8 cellular contexts compared by ENCODE assay signal in genomic region chr11:57667715-57668466, GRCh38. TPM values are rescaled to one million over a fixed set of nuclear protein-coding genes. Genes with fewer than 3 reads are reported as not detected.
A peak's percentile ranks its signal among the peaks of the same experiment; 100 is the strongest.
DNase-seq lines count a peak whose midpoint lies in the region; ATAC-seq and TF ChIP-seq lines count a peak whose summit lies in the region.

A gene with protein sequence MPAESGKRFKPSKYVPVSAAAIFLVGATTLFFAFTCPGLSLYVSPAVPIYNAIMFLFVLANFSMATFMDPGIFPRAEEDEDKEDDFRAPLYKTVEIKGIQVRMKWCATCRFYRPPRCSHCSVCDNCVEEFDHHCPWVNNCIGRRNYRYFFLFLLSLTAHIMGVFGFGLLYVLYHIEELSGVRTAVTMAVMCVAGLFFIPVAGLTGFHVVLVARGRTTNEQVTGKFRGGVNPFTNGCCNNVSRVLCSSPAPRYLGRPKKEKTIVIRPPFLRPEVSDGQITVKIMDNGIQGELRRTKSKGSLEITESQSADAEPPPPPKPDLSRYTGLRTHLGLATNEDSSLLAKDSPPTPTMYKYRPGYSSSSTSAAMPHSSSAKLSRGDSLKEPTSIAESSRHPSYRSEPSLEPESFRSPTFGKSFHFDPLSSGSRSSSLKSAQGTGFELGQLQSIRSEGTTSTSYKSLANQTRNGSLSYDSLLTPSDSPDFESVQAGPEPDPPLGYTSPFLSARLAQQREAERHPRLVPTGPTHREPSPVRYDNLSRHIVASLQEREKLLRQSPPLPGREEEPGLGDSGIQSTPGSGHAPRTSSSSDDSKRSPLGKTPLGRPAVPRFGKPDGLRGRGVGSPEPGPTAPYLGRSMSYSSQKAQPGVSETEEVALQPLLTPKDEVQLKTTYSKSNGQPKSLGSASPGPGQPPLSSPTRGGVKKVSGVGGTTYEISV (plus strand): TSS chr11:57668114. CDS start chr11:57673091, 4,977 bp downstream.

- DNase-seq in CD1c-positive myeloid dendritic cell (ENCODE audit: extremely low spot score) (peak; percentile 99), NCI-H82 (lab: John Stamatoyannopoulos, UW) (peak; percentile 98), dermis microvascular lymphatic vessel endothelial cell (ENCODE audit: low read depth in 2 of 2) (peak; percentile 99 to 100), right lobe of liver (peak; percentile 99)
- DNase-seq in activated CD4-positive, alpha-beta T cell treated with anti-CD3 and anti-CD28 coated beads, Interleukin-2, amount 50 U/mL, for 48 hours = peak; percentile 98 to 99
- DNase-seq in stimulated activated CD4-positive, alpha-beta T cell treated with anti-CD3 and anti-CD28 coated beads, Interleukin-4, amount 100 ng/mL, for 4 hours = peak; percentile 98 to 100

- peaks cover 0 to 27% (median 0%) of the 10 kb centered on the region in 4 donors for H3K4me1 ChIP-seq in right lobe of liver

- intact Hi-C loops in right lobe of liver (cut with DNase I) = no loop called here

- H3K36me3 ChIP-seq in right lobe of liver = peaks cover 0 to 10% (median 6%) of the 10 kb centered on the region in 4 donors

- peak; percentile 47 to 66 (median 52) for TF ChIP-seq CTCF in right lobe of liver (IDR thresholded peaks at IDR 0.05)

- H3K27ac ChIP-seq in right lobe of liver = peak within 1 kb of the TSS; percentile 91 to 100 (median 97)

- H3K27me3 ChIP-seq in right lobe of liver = no peaks in the 10 kb centered on the region

- TF ChIP-seq POLR2A in right lobe of liver (IDR thresholded peaks at IDR 0.05) = peak; percentile 92

- ATAC-seq in GM19395 (IDR thresholded peaks at IDR 0.05; ENCODE audit: unreplicated experiment) (peak; percentile 83), HG03565 (IDR thresholded peaks at IDR 0.05; ENCODE audit: unreplicated experiment) (peak; percentile 82), right lobe of liver (peak; percentile 89 to 94 (median 91))

- 0% methylated on average over 11 of the region's 103 CpGs for WGBS in right lobe of liver (ENCODE audit: insufficient coverage, low coverage, low lambda C conversion rate, missing lambda C conversion rate)

- H3K9me3 ChIP-seq in right lobe of liver = no peaks in the 10 kb centered on the region

- peak within 1 kb of the TSS; percentile 73 to 95 (median 91) for H3K4me3 ChIP-seq in right lobe of liver

RNA-seq across cellular contexts. Expression of the gene that starts here (rescaled TPM):
- total RNA-seq in dermis microvascular lymphatic vessel endothelial cell (29.7 and 42.1 TPM in 2 replicates), right lobe of liver (10 to 100 TPM; 27.0 to 35.7 (median 33.6) TPM)

Comparison
In these comparisons a context has a peak if more than half of its experiments do, and no peak if none do; other contexts are left out.
1. Peak in every context shown above with its lines: DNase-seq, ATAC-seq, H3K4me3 ChIP-seq and H3K27ac ChIP-seq.